ENCODE assay signal across 8 cellular contexts in the genomic region with DNA sequence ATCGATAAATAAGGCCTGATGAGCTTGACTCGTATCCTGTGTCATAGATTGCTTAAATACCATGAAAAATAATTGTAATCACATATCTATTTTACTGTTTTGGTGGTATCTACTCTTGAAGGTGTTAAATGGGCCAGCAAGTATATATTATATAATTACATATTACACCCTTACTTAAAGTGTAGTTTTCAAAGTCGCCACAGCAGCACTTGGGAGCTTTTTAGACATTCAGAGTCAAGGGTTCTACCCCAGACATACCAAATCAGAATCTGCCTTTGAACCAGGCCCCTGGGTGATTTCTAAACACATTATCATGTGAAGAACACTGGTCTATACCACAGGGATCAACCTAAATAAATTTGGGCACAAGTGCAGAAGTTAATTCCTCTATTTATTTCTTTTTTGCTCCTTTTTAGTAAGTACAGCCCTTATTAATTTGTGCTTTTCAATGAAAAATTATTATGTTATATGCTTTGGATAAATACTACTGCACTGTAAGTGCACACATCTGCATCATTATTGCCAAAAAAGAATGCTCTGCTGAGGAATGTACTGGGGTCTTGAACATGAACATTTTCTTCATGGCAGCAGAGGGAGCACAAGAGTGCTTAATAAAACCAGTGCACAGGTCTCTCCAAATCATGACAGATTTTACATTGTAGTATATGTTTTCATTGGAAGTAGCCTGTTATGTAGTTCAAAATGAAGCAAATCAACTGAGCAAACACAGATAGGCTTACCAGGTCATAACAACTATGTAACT. TPM values are rescaled to one million over a fixed set of nuclear protein-coding genes. Genes with fewer than 3 reads are reported as not detected.
DNase-seq lines count a peak whose midpoint lies in the region; ATAC-seq and TF ChIP-seq lines count a peak whose summit lies in the region.

No MANE protein-coding gene starts in this region.

- POLR2A ChIA-PET in A673 (lab: Charles Lee; ENCODE audit: low non-redundant PET) (no interaction called here), T-cell (lab: Charles Lee) (interaction anchor here (0.5 to 3.1 kb wide), 14 partner anchors 9 to 253 kb away, joined by 3 to 16 read pairs (median 4); no protein-coding TSS in a partner anchor)

- no peaks in the 10 kb centered on the region for H3K9me3 ChIP-seq in A673 (ENCODE audit: low read depth, low read length, poor library complexity, severe bottlenecking)

- DNase-seq in A673 (ENCODE audit: low spot score) (peak; percentile 73), GM12865 (ENCODE audit: low read depth) (peak; percentile 51), T-cell (no peak), foreskin fibroblast (peak in 1 of 2 donors; percentile 69), superior temporal gyrus (ENCODE audit: extremely low spot score) (no peak), islet precursor cell (no peak)

- H3K36me3 Mint-ChIP-seq in T-cell, result no peaks in the 10 kb centered on the region

- no peaks in the 10 kb centered on the region for H3K36me3 ChIP-seq in A673 (ENCODE audit: insufficient read depth, low read length, poor library complexity, severe bottlenecking)

- intact Hi-C loops in A673 (cut with micrococcal nuclease; ENCODE audit: unreplicated experiment), result loop anchor here (1.0 to 10.0 kb wide), 6 partner anchors 52 to 352 kb away; no protein-coding TSS in a partner anchor

- CTCF ChIA-PET in A673 (lab: Charles Lee) (interaction anchor here (1.1 to 3.1 kb wide), 3 partner anchors 10 to 322 kb away, joined by 3 to 9 read pairs (median 6); no protein-coding TSS in a partner anchor), T-cell (lab: Charles Lee) (interaction anchor here (0.5 to 4.0 kb wide), 22 partner anchors 9 to 1515 kb away, joined by 3 to 21 read pairs (median 5); partner anchors contain the start of gene FAM8A1 (in 1 of the 2))

- no peak for ATAC-seq in T-cell (replicated peaks in 1 of 4)
- ATAC-seq in HG03520 (IDR thresholded peaks at IDR 0.05; ENCODE audit: unreplicated experiment), result no peak
- ATAC-seq in GM21360 (IDR thresholded peaks at IDR 0.05; ENCODE audit: unreplicated experiment), result no peak

- peak overlapping the region; percentile 94 for H3K27ac Mint-ChIP-seq in T-cell

- H3K27me3 Mint-ChIP-seq in T-cell, result no peaks in the 10 kb centered on the region

- no peaks in the 10 kb centered on the region for H3K9me3 Mint-ChIP-seq in T-cell

- TF ChIP-seq CTCF in A673 (conservative IDR thresholded peaks at IDR 0.05; ENCODE audit: low read depth, low read length) (peak; percentile 73), GM12865 (IDR thresholded peaks at IDR 0.05; ENCODE audit: insufficient read depth, low read depth, low read length, missing control alignments) (peak; percentile 37), foreskin fibroblast (IDR thresholded peaks at IDR 0.05; ENCODE audit: low read depth, low read length) (peak; percentile 29)

- H3K27ac ChIP-seq in A673 (ENCODE audit: low read depth, low read length, poor library complexity, severe bottlenecking), result no peak overlapping the region

- peak overlapping the region in 2 of 3 donors; percentile 97 to 99 for H3K4me3 Mint-ChIP-seq in T-cell

- no peak overlapping the region for H3K4me3 ChIP-seq in A673 (ENCODE audit: low read depth, low read length, poor library complexity, severe bottlenecking)
- H3K4me3 ChIP-seq in GM12865 (ENCODE audit: low read depth, low read length), result peak overlapping the region; percentile 82; the same call in 1 of the 2 replicates
- H3K4me3 ChIP-seq in foreskin fibroblast (ENCODE audit: low read depth in 1 of 2, low read length in 2 of 2), result peak overlapping the region; percentile 67 to 79

- no TSS peak for BruUV-seq in A673 (replicated peaks; lab: Mats Ljungman, UMichigan)

- H3K27me3 ChIP-seq in A673 (replicated peaks; ENCODE audit: insufficient read depth, low read depth, low read length, poor library complexity), result no peaks in the 10 kb centered on the region

- H3K4me1 Mint-ChIP-seq in T-cell, result peaks cover 43 to 62% (median 54%) of the 10 kb centered on the region in 3 donors

- H3K4me1 ChIP-seq in A673 (ENCODE audit: insufficient read depth, low read length, poor library complexity, severe bottlenecking), result peaks cover 34% of the 10 kb centered on the region

RNA-seq across cellular contexts. Expression of gene ATXN1, which starts 3.1 kb away (rescaled TPM):
- total RNA-seq in A673 (2021), result 25.6 and 25.7 TPM in 2 replicates
- 100 to 1,000 TPM in 1 of 5 donors, 10 to 100 TPM in 4; 65.1 to 101 (median 77.5) TPM for total RNA-seq in T-cell

Comparison
In these comparisons a context has a peak if more than half of its experiments do, and no peak if none do; other contexts are left out.
1. DNase-seq: peak in A673 (single experiment) and GM12865 (single experiment); none in T-cell (0 of 34), superior temporal gyrus (single experiment) and islet precursor cell (single experiment).
2. Peak in every context shown above with its lines, with median percentiles within 50 percentile points of each other: CTCF ChIP-seq.